Comparison of ENCODE assay signal across 1 cellular context in the genomic region with DNA sequence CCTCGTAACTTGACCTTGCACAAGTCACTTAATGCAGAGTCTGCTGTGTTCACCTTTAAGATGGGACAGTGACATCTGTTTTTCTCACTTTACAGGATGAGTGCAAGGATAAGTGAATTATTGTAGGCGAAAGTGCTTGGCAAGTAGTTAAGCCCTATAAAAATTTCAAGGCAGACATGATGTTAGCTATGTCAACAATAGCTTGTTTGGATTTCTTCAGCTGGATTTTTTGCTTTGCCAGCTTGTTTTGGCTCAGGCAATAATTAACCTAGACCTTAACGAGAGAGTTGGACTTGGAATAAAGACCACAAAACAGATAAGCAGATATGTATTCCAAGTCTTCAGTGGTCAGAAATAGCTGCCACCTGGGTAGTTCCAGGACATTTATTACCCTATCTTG.
TF ChIP-seq lines count a peak whose summit lies in the region.

No MANE protein-coding gene starts in this region.

TF ChIP-seq in HEK293, 187 proteins besides CTCF, POLR2A, EP300 and RAD21 (continued from another document):
- TF ChIP-seq ZNF184 (tag by site-specific recombination; IDR thresholded peaks at IDR 0.05) (no peak), TSHZ1 (tag by site-specific recombination; IDR thresholded peaks at IDR 0.05; ENCODE audit: borderline replicate concordance) (no peak), ZNF133 (tag by site-specific recombination; IDR thresholded peaks at IDR 0.05) (no peak), ZNF19 (tag by site-specific recombination; IDR thresholded peaks at IDR 0.05; ENCODE audit: low read depth) (no peak), ZNF76 (tag by site-specific recombination; IDR thresholded peaks at IDR 0.05; ENCODE audit: borderline replicate concordance, low read depth) (no peak), ZNF654 (tag by site-specific recombination; IDR thresholded peaks at IDR 0.05; ENCODE audit: low read depth) (no peak), ZNF366 (tag by site-specific recombination; conservative IDR thresholded peaks at IDR 0.05) (0 out of 2 replicates have a peak, but pooled peaks have one; percentile 25), ZEB2 (tag by site-specific recombination; IDR thresholded peaks at IDR 0.05) (no peak), ZNF843 (tag by site-specific recombination; IDR thresholded peaks at IDR 0.05) (peak; percentile 87), FEZF1 (tag by site-specific recombination; IDR thresholded peaks at IDR 0.05) (peak; percentile 77), HOXD13 (CRISPR knock-in tag; IDR thresholded peaks at IDR 0.05; ENCODE audit: borderline replicate concordance) (peak; percentile 82; the same call in 1 of the 2 replicates), BCL11A (tag by site-specific recombination; IDR thresholded peaks at IDR 0.05; ENCODE audit: low read depth) (no peak), ZSCAN23 (tag by site-specific recombination; IDR thresholded peaks at IDR 0.05) (no peak), ZNF514 (tag by site-specific recombination; IDR thresholded peaks at IDR 0.05) (no peak), ZNF571 (tag by site-specific recombination; IDR thresholded peaks at IDR 0.05) (no peak), ZNF561 (tag by site-specific recombination; IDR thresholded peaks at IDR 0.05; ENCODE audit: borderline replicate concordance) (0 out of 2 replicates have a peak, but pooled peaks have one; percentile 40), ZNF549 (tag by site-specific recombination; IDR thresholded peaks at IDR 0.05) (no peak), ZNF513 (tag by site-specific recombination; IDR thresholded peaks at IDR 0.05) (no peak), SP7 (tag by site-specific recombination; IDR thresholded peaks at IDR 0.05) (0 out of 2 replicates have a peak, but pooled peaks have one; percentile 19), ZXDB (tag by site-specific recombination; IDR thresholded peaks at IDR 0.05) (peak; percentile 62), ZBTB8A (tag by site-specific recombination; IDR thresholded peaks at IDR 0.05) (no peak), SETDB1 (IDR thresholded peaks at IDR 0.05; ENCODE audit: insufficient read length, low read length) (no peak), ZNF341 (tag by site-specific recombination; IDR thresholded peaks at IDR 0.05; ENCODE audit: low read depth) (no peak), ZNF488 (tag by site-specific recombination; IDR thresholded peaks at IDR 0.05) (no peak), ZNF350 (tag by site-specific recombination; IDR thresholded peaks at IDR 0.05) (no peak), ZNF292 (tag by site-specific recombination; IDR thresholded peaks at IDR 0.05; ENCODE audit: borderline replicate concordance, low read depth) (no peak), ZNF394 (tag by site-specific recombination; IDR thresholded peaks at IDR 0.05; ENCODE audit: borderline replicate concordance) (no peak), ZFHX2 (tag by site-specific recombination; conservative IDR thresholded peaks at IDR 0.05) (no peak), BCL11B (tag by site-specific recombination; IDR thresholded peaks at IDR 0.05; ENCODE audit: low read depth) (no peak), ZNF2 (tag by site-specific recombination; IDR thresholded peaks at IDR 0.05) (no peak), ZNF202 (tag by site-specific recombination; IDR thresholded peaks at IDR 0.05; ENCODE audit: borderline replicate concordance) (no peak), ZNF24 (tag by site-specific recombination; IDR thresholded peaks at IDR 0.05) (no peak), ZBTB7A (tag by site-specific recombination; IDR thresholded peaks at IDR 0.05; ENCODE audit: low read depth) (no peak), ZNF140 (tag by site-specific recombination; IDR thresholded peaks at IDR 0.05) (no peak), ZNF530 (tag by site-specific recombination; IDR thresholded peaks at IDR 0.05; ENCODE audit: low read depth) (no peak), ZNF529 (tag by site-specific recombination; IDR thresholded peaks at IDR 0.05; ENCODE audit: insufficient replicate concordance) (no peak)
- TF ChIP-seq, protein P1, sequence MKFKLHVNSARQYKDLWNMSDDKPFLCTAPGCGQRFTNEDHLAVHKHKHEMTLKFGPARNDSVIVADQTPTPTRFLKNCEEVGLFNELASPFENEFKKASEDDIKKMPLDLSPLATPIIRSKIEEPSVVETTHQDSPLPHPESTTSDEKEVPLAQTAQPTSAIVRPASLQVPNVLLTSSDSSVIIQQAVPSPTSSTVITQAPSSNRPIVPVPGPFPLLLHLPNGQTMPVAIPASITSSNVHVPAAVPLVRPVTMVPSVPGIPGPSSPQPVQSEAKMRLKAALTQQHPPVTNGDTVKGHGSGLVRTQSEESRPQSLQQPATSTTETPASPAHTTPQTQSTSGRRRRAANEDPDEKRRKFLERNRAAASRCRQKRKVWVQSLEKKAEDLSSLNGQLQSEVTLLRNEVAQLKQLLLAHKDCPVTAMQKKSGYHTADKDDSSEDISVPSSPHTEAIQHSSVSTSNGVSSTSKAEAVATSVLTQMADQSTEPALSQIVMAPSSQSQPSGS (tag by site-specific recombination; IDR thresholded peaks at IDR 0.05; ENCODE audit: low read depth): 0 out of 2 replicates have a peak, but pooled peaks have one; percentile 5
